Comparison of ENCODE assay signal across 17 cellular contexts in the genomic region with DNA sequence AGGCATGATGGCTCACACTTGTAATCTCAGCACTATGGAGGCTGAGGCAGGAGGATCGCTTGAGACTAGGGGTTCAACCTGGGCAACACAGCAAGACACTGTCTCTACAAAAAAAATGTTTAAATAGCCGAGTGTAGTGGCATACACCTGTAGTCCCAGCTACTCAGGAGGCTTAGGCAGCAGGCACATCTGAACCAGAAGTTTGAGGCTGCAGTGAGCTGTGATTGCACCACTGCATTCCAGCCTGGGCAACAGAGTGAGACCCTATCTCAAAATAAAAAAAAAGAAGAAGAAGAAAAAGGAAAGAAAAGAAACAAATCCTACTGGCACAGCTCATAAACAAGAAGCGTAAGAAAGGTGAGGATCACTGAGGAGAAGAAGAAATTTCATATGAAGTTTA. TPM values are rescaled to one million over a fixed set of nuclear protein-coding genes. Genes with fewer than 3 reads are reported as not detected.
DNase-seq lines count a peak whose midpoint lies in the region; ATAC-seq, FAIRE-seq and TF ChIP-seq lines count a peak whose summit lies in the region.
"Had no signal": no experiment of that assay in that cellular context is flagged by ENCODE, and none has a peak within 500 bp of the region (broad histone marks: within the 10 kb centered on the region; RNA-seq: fewer than 3 reads in every experiment).

No MANE protein-coding gene starts in this region.

- no peak overlapping the region for H3K4me3 ChIP-seq in gastroesophageal sphincter
- H3K4me3 ChIP-seq: BLaER1, GM23248, HAP-1 had no signal

- no peak overlapping the region for H3K4me3 Mint-ChIP-seq in activated naive CD8-positive, alpha-beta T cell
- no peak overlapping the region for H3K4me3 Mint-ChIP-seq in activated naive CD8-positive, alpha-beta T cell treated with anti-CD3 and anti-CD28 coated beads, Interleukin-2, amount 50 U/mL, for 24 hours
- H3K4me3 Mint-ChIP-seq in T-helper 17 cell: no peak overlapping the region
- no peak overlapping the region for H3K4me3 Mint-ChIP-seq in memory B cell
- H3K4me3 Mint-ChIP-seq: CD14-positive monocyte had no signal

- peak overlapping the region; percentile 56 for H3K27ac Mint-ChIP-seq in activated naive CD8-positive, alpha-beta T cell
- no peak overlapping the region for H3K27ac Mint-ChIP-seq in activated naive CD8-positive, alpha-beta T cell treated with anti-CD3 and anti-CD28 coated beads, Interleukin-2, amount 50 U/mL, for 24 hours
- peak overlapping the region; percentile 85 for H3K27ac Mint-ChIP-seq in T-helper 17 cell
- H3K27ac Mint-ChIP-seq in memory B cell: peak overlapping the region; percentile 58

- peaks cover 12% of the 10 kb centered on the region for H3K36me3 Mint-ChIP-seq in activated naive CD8-positive, alpha-beta T cell
- H3K36me3 Mint-ChIP-seq in activated naive CD8-positive, alpha-beta T cell treated with anti-CD3 and anti-CD28 coated beads, Interleukin-2, amount 50 U/mL, for 24 hours (ENCODE audit: low read depth): peaks cover 20% of the 10 kb centered on the region
- H3K36me3 Mint-ChIP-seq in T-helper 17 cell (ENCODE audit: low read depth): peaks cover 12% of the 10 kb centered on the region
- peaks cover 17% of the 10 kb centered on the region for H3K36me3 Mint-ChIP-seq in memory B cell

- DNase-seq in activated naive CD8-positive, alpha-beta T cell treated with anti-CD3 and anti-CD28 coated beads, Interleukin-2, amount 50 U/mL, for 24 hours: no peak
- no peak for DNase-seq in T-helper 17 cell
- no peak for DNase-seq in memory B cell (ENCODE audit: low spot score in 2 of 2)
- no peak for DNase-seq in frontal cortex (ENCODE audit: low spot score in 2 of 2)
- DNase-seq in NCI-H1105 treated with DMSO at 0.1 percent for 48 hours (lab: John Stamatoyannopoulos, UW): no peak
- DNase-seq: 8988T, DMS79 treated with DMSO at 0.1 percent for 48 hours, GF-D8, GM23248 had no signal

- 100% methylated on average over 2 of the region's 3 CpGs; no CpG with 5 or more reads in 1 of the 2 donors for WGBS in gastroesophageal sphincter (ENCODE audit: low coverage in 1 of 2), 2 donors

- no peak for ATAC-seq in activated naive CD8-positive, alpha-beta T cell treated with anti-CD3 and anti-CD28 coated beads, Interleukin-2, amount 50 U/mL, for 24 hours
- no peak for ATAC-seq in T-helper 17 cell
- ATAC-seq in memory B cell (ENCODE audit: low read depth): no peak
- no peak for ATAC-seq in gastroesophageal sphincter
- no peak for ATAC-seq in HG03432 (IDR thresholded peaks at IDR 0.05; ENCODE audit: unreplicated experiment)

- peaks cover 0 to 43% of the 10 kb centered on the region in 2 donors for H3K36me3 ChIP-seq in gastroesophageal sphincter

- FAIRE-seq in frontal cortex (lab: Jason Lieb, UNC): no peak
- FAIRE-seq: GM19239 had no signal

- no peaks in the 10 kb centered on the region for H3K4me1 ChIP-seq in gastroesophageal sphincter
- H3K4me1 ChIP-seq: BLaER1, HAP-1 had no signal

- TF ChIP-seq POLR2A in gastroesophageal sphincter (IDR thresholded peaks at IDR 0.05): no peak

- H3K9me3 ChIP-seq in T-helper 17 cell (ENCODE audit: control insufficient read depth, low read length, poor library complexity, severe bottlenecking): no peaks in the 10 kb centered on the region
- H3K9me3 ChIP-seq in gastroesophageal sphincter: no peaks in the 10 kb centered on the region
- H3K9me3 ChIP-seq: BLaER1, HAP-1 had no signal

- no peak overlapping the region for H3K27ac ChIP-seq in gastroesophageal sphincter
- H3K27ac ChIP-seq: BLaER1, GM23248, HL-60 had no signal

- H3K27me3 ChIP-seq in gastroesophageal sphincter: no peaks in the 10 kb centered on the region
- H3K27me3 ChIP-seq: BLaER1 had no signal

- peaks cover 7% of the 10 kb centered on the region for H3K4me1 Mint-ChIP-seq in activated naive CD8-positive, alpha-beta T cell (ENCODE audit: low read depth)
- H3K4me1 Mint-ChIP-seq in activated naive CD8-positive, alpha-beta T cell treated with anti-CD3 and anti-CD28 coated beads, Interleukin-2, amount 50 U/mL, for 24 hours: peaks cover 2% of the 10 kb centered on the region
- peaks cover 21% of the 10 kb centered on the region for H3K4me1 Mint-ChIP-seq in T-helper 17 cell
- peaks cover 13% of the 10 kb centered on the region for H3K4me1 Mint-ChIP-seq in memory B cell
- H3K4me1 Mint-ChIP-seq: CD14-positive monocyte had no signal

- no peaks in the 10 kb centered on the region for H3K27me3 Mint-ChIP-seq in activated naive CD8-positive, alpha-beta T cell
- H3K27me3 Mint-ChIP-seq in activated naive CD8-positive, alpha-beta T cell treated with anti-CD3 and anti-CD28 coated beads, Interleukin-2, amount 50 U/mL, for 24 hours: no peaks in the 10 kb centered on the region
- no peaks in the 10 kb centered on the region for H3K27me3 Mint-ChIP-seq in T-helper 17 cell
- no peaks in the 10 kb centered on the region for H3K27me3 Mint-ChIP-seq in memory B cell

- no peak for TF ChIP-seq EP300 in gastroesophageal sphincter (IDR thresholded peaks at IDR 0.05)

- H3K9me3 Mint-ChIP-seq in activated naive CD8-positive, alpha-beta T cell (ENCODE audit: low read depth): no peaks in the 10 kb centered on the region
- no peaks in the 10 kb centered on the region for H3K9me3 Mint-ChIP-seq in activated naive CD8-positive, alpha-beta T cell treated with anti-CD3 and anti-CD28 coated beads, Interleukin-2, amount 50 U/mL, for 24 hours
- no peaks in the 10 kb centered on the region for H3K9me3 Mint-ChIP-seq in memory B cell
- H3K9me3 Mint-ChIP-seq: CD14-positive monocyte had no signal

- TF ChIP-seq CTCF in gastroesophageal sphincter (IDR thresholded peaks at IDR 0.05): no peak

RNA-seq across cellular contexts. Expression of gene METTL4, which starts 19.9 kb away (rescaled TPM):
- 10 to 100 TPM; 13.7 to 14.1 TPM for total RNA-seq in T-helper 17 cell
- 1 to 10 TPM; 4.2 to 9.5 (median 5.4) TPM for total RNA-seq in gastroesophageal sphincter
- 16.7 TPM for total RNA-seq in frontal cortex

RNA-seq across cellular contexts. Expression of gene NDC80, which starts 19.9 kb away (rescaled TPM):
- 1 to 10 TPM; 8.2 to 9.6 TPM for total RNA-seq in T-helper 17 cell
- under 1 TPM in 3 of 4 donors, not detected in 1; 0.31 to 0.77 (median 0.54) TPM for total RNA-seq in gastroesophageal sphincter
- total RNA-seq in frontal cortex: 4.5 TPM
